20 cellular contexts compared by ENCODE assay signal in the genomic region with DNA sequence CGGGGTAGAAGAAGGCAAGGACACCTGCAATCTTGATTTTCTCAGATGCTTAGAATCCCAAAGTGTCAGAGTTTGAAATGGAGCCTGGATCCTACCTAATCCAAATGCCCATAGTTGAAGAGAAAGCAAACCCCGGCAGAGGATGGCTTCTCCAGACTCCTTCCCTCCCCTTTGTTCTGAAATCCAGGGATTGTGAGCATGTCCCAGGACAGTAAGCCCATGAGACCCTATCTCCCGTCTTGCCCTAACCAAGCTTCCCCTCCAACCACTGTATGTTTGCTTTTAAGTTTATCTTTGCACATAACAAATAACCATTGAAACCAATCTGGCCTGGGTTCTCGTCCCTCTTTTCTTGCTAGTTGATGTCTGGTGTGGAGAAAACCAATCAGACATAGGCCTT.
DNase-seq lines count a peak whose midpoint lies in the region; ATAC-seq and TF ChIP-seq lines count a peak whose summit lies in the region.
"Had no signal": no experiment of that assay in that cellular context is flagged by ENCODE, and none has a peak within 500 bp of the region (broad histone marks: within the 10 kb centered on the region; RNA-seq: fewer than 3 reads in every experiment).

No MANE protein-coding gene starts in this region.

- peak overlapping the region in 1 of 2 donors; percentile 90 for H3K27ac ChIP-seq in right atrium auricular region
- peak overlapping the region; percentile 61 for H3K27ac ChIP-seq in muscle layer of duodenum (ENCODE audit: low read length)
- H3K27ac ChIP-seq in vagina: peak overlapping the region; percentile 68
- H3K27ac ChIP-seq: KMS-11, upper lobe of left lung, WERI-Rb-1 had no signal

- intact Hi-C loops in Right ventricle myocardium inferior (cut with DNase I) (no loop called here), vagina (cut with DNase I) (no loop called here), MCF 10A (cut with micrococcal nuclease) (no loop called here)

- no peak overlapping the region for H3K4me3 ChIP-seq in right atrium auricular region
- H3K4me3 ChIP-seq in muscle layer of duodenum (ENCODE audit: low read depth in 1 of 2, low read length in 2 of 2): no peak overlapping the region
- H3K4me3 ChIP-seq in vagina: no peak overlapping the region
- H3K4me3 ChIP-seq: upper lobe of left lung had no signal

- no peak for ATAC-seq in Right ventricle myocardium inferior
- no peak for ATAC-seq in activated naive CD8-positive, alpha-beta T cell treated with anti-CD3 and anti-CD28 coated beads, Interleukin-2, amount 10 ng/mL, durations not matched to agents 7 days and 5 days (ENCODE audit: low read depth)
- ATAC-seq in HG03460 (IDR thresholded peaks at IDR 0.05; ENCODE audit: unreplicated experiment): no peak
- ATAC-seq: PC-3 had no signal

- peaks cover 48% of the 10 kb centered on the region for H3K36me3 Mint-ChIP-seq in activated naive CD8-positive, alpha-beta T cell treated with anti-CD3 and anti-CD28 coated beads, Interleukin-2, amount 10 ng/mL, durations not matched to agents 7 days and 5 days
- H3K36me3 Mint-ChIP-seq in MCF 10A (ENCODE audit: insufficient read depth, unreplicated experiment): peaks cover 8% of the 10 kb centered on the region

- CTCF ChIA-PET in MCF 10A (lab: Yijun Ruan, JAX): interaction anchor here (0.9 kb wide), 2 partner anchors 47 to 54 kb away, joined by 3 to 5 read pairs; no protein-coding TSS in a partner anchor

- BruUV-seq in MCF 10A (replicated peaks; lab: Mats Ljungman, UMichigan): no TSS peak

- no peak for TF ChIP-seq POLR2A in vagina (IDR thresholded peaks at IDR 0.05)

- no peaks in the 10 kb centered on the region for H3K27me3 ChIP-seq in right atrium auricular region
- no peaks in the 10 kb centered on the region for H3K27me3 ChIP-seq in muscle layer of duodenum (ENCODE audit: low read depth, low read length)
- H3K27me3 ChIP-seq in vagina: no peaks in the 10 kb centered on the region
- H3K27me3 ChIP-seq: upper lobe of left lung had no signal

- TF ChIP-seq CTCF in right atrium auricular region (IDR thresholded peaks at IDR 0.05) (no peak), vagina (IDR thresholded peaks at IDR 0.05) (no peak), MCF 10A (IDR thresholded peaks at IDR 0.05; ENCODE audit: unreplicated experiment) (no peak)

- peaks cover 0 to 29% of the 10 kb centered on the region in 2 donors for H3K4me1 ChIP-seq in right atrium auricular region
- H3K4me1 ChIP-seq in muscle layer of duodenum (ENCODE audit: control insufficient read depth in 1 of 2, insufficient read depth in 2 of 2, low read length in 2 of 2): peaks cover 4 to 8% of the 10 kb centered on the region in 2 donors
- no peaks in the 10 kb centered on the region for H3K4me1 ChIP-seq in vagina
- H3K4me1 ChIP-seq: upper lobe of left lung had no signal

- H3K27me3 Mint-ChIP-seq in activated naive CD8-positive, alpha-beta T cell treated with anti-CD3 and anti-CD28 coated beads, Interleukin-2, amount 10 ng/mL, durations not matched to agents 7 days and 5 days: no peaks in the 10 kb centered on the region
- H3K27me3 Mint-ChIP-seq in MCF 10A (ENCODE audit: insufficient read depth, unreplicated experiment): no peaks in the 10 kb centered on the region

- H3K4me1 Mint-ChIP-seq in activated naive CD8-positive, alpha-beta T cell treated with anti-CD3 and anti-CD28 coated beads, Interleukin-2, amount 10 ng/mL, durations not matched to agents 7 days and 5 days: peaks cover 2% of the 10 kb centered on the region
- H3K4me1 Mint-ChIP-seq in MCF 10A (ENCODE audit: insufficient read depth, unreplicated experiment): peaks cover 5% of the 10 kb centered on the region

- H3K36me3 ChIP-seq in right atrium auricular region (no peaks in the 10 kb centered on the region), muscle layer of duodenum (ENCODE audit: control insufficient read depth in 1 of 2, insufficient read depth in 2 of 2, low read length in 2 of 2) (no peaks in the 10 kb centered on the region), vagina (no peaks in the 10 kb centered on the region)

- POLR2A ChIA-PET in activated naive CD8-positive, alpha-beta T cell treated with anti-CD3 and anti-CD28 coated beads, Interleukin-2, amount 10 ng/mL, durations not matched to agents 7 days and 5 days (lab: Charles Lee): no interaction called here
- POLR2A ChIA-PET in MCF 10A (lab: Yijun Ruan, JAX): no interaction called here

- no peak overlapping the region for H3K4me3 Mint-ChIP-seq in activated naive CD8-positive, alpha-beta T cell treated with anti-CD3 and anti-CD28 coated beads, Interleukin-2, amount 10 ng/mL, durations not matched to agents 7 days and 5 days
- no peak overlapping the region for H3K4me3 Mint-ChIP-seq in MCF 10A (ENCODE audit: unreplicated experiment)

- peak overlapping the region; percentile 28 for H3K27ac Mint-ChIP-seq in activated naive CD8-positive, alpha-beta T cell treated with anti-CD3 and anti-CD28 coated beads, Interleukin-2, amount 10 ng/mL, durations not matched to agents 7 days and 5 days
- no peak overlapping the region for H3K27ac Mint-ChIP-seq in MCF 10A (ENCODE audit: low read depth, unreplicated experiment)

- no peaks in the 10 kb centered on the region for H3K9me3 Mint-ChIP-seq in activated naive CD8-positive, alpha-beta T cell treated with anti-CD3 and anti-CD28 coated beads, Interleukin-2, amount 10 ng/mL, durations not matched to agents 7 days and 5 days
- no peaks in the 10 kb centered on the region for H3K9me3 Mint-ChIP-seq in MCF 10A (ENCODE audit: unreplicated experiment)

- DNase-seq in right atrium auricular region (ENCODE audit: low spot score) (peak; percentile 16), Right ventricle myocardium inferior (ENCODE audit: missing footprints) (no peak), vagina (ENCODE audit: extremely low spot score in 2 of 2) (peak in 1 of 2 donors; percentile 52), CD1c-positive myeloid dendritic cell (ENCODE audit: extremely low spot score) (no peak), MCF 10A (ENCODE audit: unreplicated experiment) (no peak)
- no peak for DNase-seq in activated naive CD8-positive, alpha-beta T cell treated with anti-CD3 and anti-CD28 coated beads, Interleukin-2, amount 10 ng/mL, durations not matched to agents 7 days and 5 days
- DNase-seq: DMS79; effector CD8-positive, alpha-beta T cell; NCI-H187; NCI-H2227 treated with DMSO at 0.1 percent for 48 hours; NCI-H82; PC-3; posterior cingulate gyrus; SHP77 treated with DMSO at 0.1 percent for 48 hours; stimulated activated naive CD4-positive, alpha-beta T cell; upper lobe of left lung; WERI-Rb-1 had no signal

- H3K9me3 ChIP-seq in right atrium auricular region (no peaks in the 10 kb centered on the region), muscle layer of duodenum (ENCODE audit: control insufficient read depth in 1 of 2, low read length in 2 of 2) (no peaks in the 10 kb centered on the region), vagina (no peaks in the 10 kb centered on the region)
- H3K9me3 ChIP-seq: upper lobe of left lung had no signal
